19 cellular contexts compared by ENCODE assay signal in the genomic region with DNA sequence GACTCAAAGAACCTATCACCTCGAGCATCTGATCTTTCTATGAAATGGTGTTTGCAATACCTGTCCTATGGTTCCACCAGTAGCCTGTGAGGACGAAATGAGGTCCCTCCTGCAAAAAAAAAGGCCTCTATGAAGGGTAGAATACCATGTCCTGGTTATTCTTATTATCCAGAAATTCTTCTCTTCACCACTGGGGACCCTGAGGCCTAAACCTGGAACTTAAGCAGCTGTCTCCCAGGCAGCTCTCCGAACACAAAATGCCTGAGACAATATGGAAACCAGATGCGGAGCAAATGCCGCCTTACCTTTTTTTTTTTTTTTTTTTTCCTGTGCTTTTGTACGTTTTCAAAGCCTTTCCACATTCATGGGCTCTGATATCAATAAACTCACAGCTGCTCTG.
A peak's percentile ranks its signal among the peaks of the same experiment; 100 is the strongest.
DNase-seq lines count a peak whose midpoint lies in the region; ATAC-seq and TF ChIP-seq lines count a peak whose summit lies in the region.
"Had no signal": no experiment of that assay in that cellular context is flagged by ENCODE, and none has a peak within 500 bp of the region (broad histone marks: within the 10 kb centered on the region; RNA-seq: fewer than 3 reads in every experiment).

No MANE protein-coding gene starts in this region.

- H3K4me1 Mint-ChIP-seq in H9 (peaks cover 35 to 46% of the 10 kb centered on the region in 2 experiments), brain (peaks cover 32% of the 10 kb centered on the region)

- no peak overlapping the region for H2BK5ac ChIP-seq in H9 (ENCODE audit: insufficient read length, low read length)

- H3T11ph ChIP-seq in H9 (ENCODE audit: low read length), result no peak overlapping the region

- H2AK5ac ChIP-seq in H9 (ENCODE audit: insufficient read length, low read length), result no peak overlapping the region

- intact Hi-C loops in ovary (cut with DNase I) (no loop called here), upper lobe of right lung (cut with DNase I) (no loop called here)

- H4K8ac ChIP-seq in H9 (replicated peaks; ENCODE audit: insufficient read length, low read depth, low read length), result no peak overlapping the region

- no peak overlapping the region for H3K18ac ChIP-seq in H9 (ENCODE audit: insufficient read length, low read depth, low read length)

- no peak overlapping the region for H3K27ac Mint-ChIP-seq in H9
- no peak overlapping the region for H3K27ac Mint-ChIP-seq in brain
- H3K27ac Mint-ChIP-seq: activated naive CD4-positive, alpha-beta T cell treated with anti-CD3 and anti-CD28 coated beads, Interleukin-2, amount 50 U/mL, for 72 hours; CD4-positive, alpha-beta T cell had no signal

- no peak overlapping the region for H3K23ac ChIP-seq in H9 (ENCODE audit: insufficient read length, low read depth, low read length)

- H4K20me1 ChIP-seq in H9 (ENCODE audit: control insufficient read depth, insufficient read depth, insufficient read length), result no peaks in the 10 kb centered on the region

- peak in 1 of 2 donors; percentile 25 for TF ChIP-seq RAD21 in liver (IDR thresholded peaks at IDR 0.05)

- H3K4me3 Mint-ChIP-seq in H9, result no peak overlapping the region
- H3K4me3 Mint-ChIP-seq in brain, result no peak overlapping the region
- H3K4me3 Mint-ChIP-seq: CD4-positive, alpha-beta T cell had no signal

- H2BK15ac ChIP-seq in H9 (ENCODE audit: low read depth, low read length), result no peak overlapping the region

- H3K9me3 ChIP-seq in H9 (ENCODE audit: control insufficient read depth, low read depth, low read length) (no peaks in the 10 kb centered on the region), liver (ENCODE audit: control insufficient read depth in 4 of 4, low read length in 3 of 4) (no peaks in the 10 kb centered on the region), ovary (no peaks in the 10 kb centered on the region), upper lobe of right lung (no peaks in the 10 kb centered on the region)

- H3K56ac ChIP-seq in H9 (ENCODE audit: insufficient read length, low read depth, low read length), result no peak overlapping the region

- H3K9ac ChIP-seq in H9 (ENCODE audit: extremely low read depth, insufficient read length, low read length) (no peak overlapping the region), liver (ENCODE audit: low read depth in 1 of 2, low read length in 2 of 2) (no peak overlapping the region)

- DNase-seq in AG09319 (ENCODE audit: extremely low read depth, low read depth) (peak; percentile 34), H9 (no peak), ovary (no peak), upper lobe of right lung (no peak), erythroblast (lab: John Stamatoyannopoulos, UW) (no peak), nucleus accumbens (lab: John Stamatoyannopoulos, UW) (no peak)
- DNase-seq: CD4-positive, alpha-beta T cell; foreskin melanocyte; GF-D8; NCI-H1048; right cardiac atrium; stimulated activated CD4-positive, alpha-beta T cell treated with anti-CD3 and anti-CD28 coated beads, Interleukin-4, amount 100 ng/mL, for 4 hours; stimulated activated naive CD4-positive, alpha-beta T cell; SW 1271 had no signal

- H3K4me3 ChIP-seq in liver (ENCODE audit: low read depth in 1 of 3, low read length in 3 of 3) (no peak overlapping the region), ovary (no peak overlapping the region), upper lobe of right lung (no peak overlapping the region)

- TF ChIP-seq POLR2A in ovary (IDR thresholded peaks at IDR 0.05) (no peak), erythroblast (IDR thresholded peaks at IDR 0.05; ENCODE audit: low read length) (no peak)

- H3K4ac ChIP-seq in H9 (ENCODE audit: low read depth, low read length), result no peak overlapping the region

- no peak overlapping the region for H2BK120ac ChIP-seq in H9 (ENCODE audit: low read depth, low read length, poor library complexity, severe bottlenecking)

- no peaks in the 10 kb centered on the region for H3K27me3 ChIP-seq in H9 (ENCODE audit: insufficient read depth, low read length)
- no peaks in the 10 kb centered on the region for H3K27me3 ChIP-seq in liver (ENCODE audit: control insufficient read depth in 4 of 4, insufficient read depth in 4 of 4, low read length in 3 of 4)
- H3K27me3 ChIP-seq in ovary, result no peaks in the 10 kb centered on the region
- no peaks in the 10 kb centered on the region for H3K27me3 ChIP-seq in upper lobe of right lung

- no peaks in the 10 kb centered on the region for H3K79me1 ChIP-seq in H9 (ENCODE audit: insufficient read depth, low read depth, low read length, poor library complexity, severe bottlenecking)

- H2AFZ ChIP-seq in H9 (ENCODE audit: low read length), result no peak overlapping the region

- no peaks in the 10 kb centered on the region for H3K23me2 ChIP-seq in H9 (ENCODE audit: insufficient read length, low read depth, low read length, poor library complexity, severe bottlenecking)

- peak; percentile 48 for TF ChIP-seq CTCF in AG09319 (IDR thresholded peaks at IDR 0.05; ENCODE audit: low read depth, low read length)
- peak; percentile 37; the same call in 2 of the 3 replicates for TF ChIP-seq CTCF in H9 (conservative IDR thresholded peaks at IDR 0.05)
- TF ChIP-seq CTCF in brain (conservative IDR thresholded peaks at IDR 0.05), result peak; percentile 28 to 56
- peak; percentile 12 for TF ChIP-seq CTCF in liver (IDR thresholded peaks at IDR 0.05; ENCODE audit: low read depth, low read length, missing input control)
- TF ChIP-seq CTCF in ovary (IDR thresholded peaks at IDR 0.05), result no peak
- no peak for TF ChIP-seq CTCF in upper lobe of right lung (IDR thresholded peaks at IDR 0.05)

- H3K27ac ChIP-seq in H9 (ENCODE audit: insufficient read length, low read depth, low read length) (no peak overlapping the region), liver (ENCODE audit: low read depth in 1 of 2, low read length in 2 of 2) (no peak overlapping the region), ovary (no peak overlapping the region), upper lobe of right lung (no peak overlapping the region)

- H4K5ac ChIP-seq in H9 (ENCODE audit: insufficient read length, low read depth, low read length), result no peak overlapping the region

- no peak for TF ChIP-seq EP300 in ovary (IDR thresholded peaks at IDR 0.05)

- no peak overlapping the region for H4K91ac ChIP-seq in H9 (ENCODE audit: insufficient read length, low read depth, low read length)

- H3K36me3 Mint-ChIP-seq in H9 (ENCODE audit: insufficient read depth in 1 of 3, low read depth in 3 of 3) (peaks cover 0 to 21% (median 3%) of the 10 kb centered on the region in 3 experiments; a peak in 5 of 7 replicates), brain (peaks cover 17% of the 10 kb centered on the region)
- H3K36me3 Mint-ChIP-seq: activated naive CD4-positive, alpha-beta T cell treated with anti-CD3 and anti-CD28 coated beads, Interleukin-2, amount 50 U/mL, for 72 hours had no signal

- no CpG with 5 or more reads among the region's 6 CpGs for WGBS in H9 (ENCODE audit: extremely low coverage, insufficient read length, low lambda C conversion rate)
- 85% methylated on average over 6 of the region's 6 CpGs for WGBS in liver
- 38 to 44% (median 39%) methylated on average over 6 of the region's 6 CpGs for WGBS in ovary, 3 donors

- no peak overlapping the region for H3K4me2 ChIP-seq in H9 (ENCODE audit: insufficient read depth, insufficient read length, low read length)

- no peak overlapping the region for H3K14ac ChIP-seq in H9 (ENCODE audit: insufficient read depth, low read length)

- ATAC-seq in upper lobe of right lung, result no peak
- ATAC-seq: activated CD4-positive, CD25-positive, alpha-beta regulatory T cell treated with anti-CD3 and anti-CD28 coated beads, Interleukin-2, amount 50 U/mL, for 24 hours; activated naive CD4-positive, alpha-beta T cell treated with anti-CD3 and anti-CD28 coated beads, Interleukin-2, amount 50 U/mL, for 72 hours; HCT116; right cardiac atrium had no signal

- no peak overlapping the region for H2BK12ac ChIP-seq in H9 (ENCODE audit: insufficient read length, low read depth, low read length)

- H3K79me2 ChIP-seq in H9 (ENCODE audit: insufficient read depth, low read length), result no peaks in the 10 kb centered on the region

- H2BK20ac ChIP-seq in H9 (ENCODE audit: low read depth, low read length, poor library complexity, severe bottlenecking), result no peak overlapping the region

- H3K27me3 Mint-ChIP-seq in H9 (ENCODE audit: low read depth) (peaks cover 1% of the 10 kb centered on the region; the same call in 1 of the 2 replicates), brain (no peaks in the 10 kb centered on the region)
- H3K27me3 Mint-ChIP-seq: CD4-positive, alpha-beta T cell had no signal

- H3K9me3 Mint-ChIP-seq in H9, result peaks cover 6 to 7% of the 10 kb centered on the region in 2 experiments; a peak in 4 of 5 replicates
- peaks cover 0 to 8% (median 0%) of the 10 kb centered on the region in 5 experiments for H3K9me3 Mint-ChIP-seq in brain
- H3K9me3 Mint-ChIP-seq: CD4-positive, alpha-beta T cell had no signal

- H3K4me1 ChIP-seq in H9 (ENCODE audit: insufficient read depth, low read length) (0 out of 2 replicates have a peak, but pooled peaks cover 5% of the 10 kb centered on the region), liver (ENCODE audit: control insufficient read depth in 4 of 4, insufficient read depth in 4 of 4, low read length in 3 of 4) (no peaks in the 10 kb centered on the region), ovary (ENCODE audit: insufficient read depth) (no peaks in the 10 kb centered on the region), upper lobe of right lung (no peaks in the 10 kb centered on the region)

- H3K36me3 ChIP-seq in liver (ENCODE audit: control insufficient read depth in 4 of 4, insufficient read depth in 3 of 4, low read depth in 1 of 4, low read length in 3 of 4) (no peaks in the 10 kb centered on the region), ovary (no peaks in the 10 kb centered on the region), upper lobe of right lung (no peaks in the 10 kb centered on the region)

TF ChIP-seq in liver, 16 proteins besides CTCF, POLR2A, EP300 and RAD21:
- TF ChIP-seq HNF4A (conservative IDR thresholded peaks at IDR 0.05), result no peak
- TF ChIP-seq RXRA (IDR thresholded peaks at IDR 0.05), result no peak

Comparison
In these comparisons a context has a peak if more than half of its experiments do, and no peak if none do; other contexts are left out.
1. CTCF ChIP-seq: peak in AG09319 (single experiment), H9 (single experiment), brain (2 of 2) and liver (single experiment); none in ovary (0 of 3) and upper lobe of right lung (single experiment).